ENCODE assay signal across 15 cellular contexts in genomic region chr10:89478739-89479116, GRCh38. TPM values are rescaled to one million over a fixed set of nuclear protein-coding genes. Genes with fewer than 3 reads are reported as not detected.
A peak's percentile ranks its signal among the peaks of the same experiment; 100 is the strongest.
DNase-seq lines count a peak whose midpoint lies in the region; ATAC-seq, FAIRE-seq and TF ChIP-seq lines count a peak whose summit lies in the region.
"Had no signal": no experiment of that assay in that cellular context is flagged by ENCODE, and none has a peak within 500 bp of the region (broad histone marks: within the 10 kb centered on the region; RNA-seq: fewer than 3 reads in every experiment).

No MANE protein-coding gene starts in this region.

- H3K36me3 ChIP-seq in GM23338 (ENCODE audit: insufficient read depth) (no peaks in the 10 kb centered on the region), bronchial epithelial cell (ENCODE audit: control insufficient read depth, insufficient read depth, low read length) (no peaks in the 10 kb centered on the region), HAP-1 (replicated peaks) (no peaks in the 10 kb centered on the region), PC-3 (ENCODE audit: low read depth, low read length) (no peaks in the 10 kb centered on the region)

- no peak for TF ChIP-seq CTCF in GM23338 (conservative IDR thresholded peaks at IDR 0.05; ENCODE audit: low read depth in 2 of 2)
- no peak for TF ChIP-seq CTCF in bronchial epithelial cell (IDR thresholded peaks at IDR 0.05; ENCODE audit: insufficient read depth, low read length, severe bottlenecking)
- no peak for TF ChIP-seq CTCF in PC-3 (conservative IDR thresholded peaks at IDR 0.05; ENCODE audit: low read depth, low read length)

- POLR2A ChIA-PET in PC-3 (lab: Charles Lee; ENCODE audit: unreplicated experiment) = no interaction called here

- H3K9me2 ChIP-seq in GM23338 (ENCODE audit: insufficient read depth) (no peaks in the 10 kb centered on the region), PC-3 (replicated peaks; ENCODE audit: low read length) (no peaks in the 10 kb centered on the region)

- no peak for FAIRE-seq in bronchial epithelial cell (lab: Jason Lieb, UNC)

- no peak overlapping the region; the same call in 1 of the 2 replicates for H3K27ac ChIP-seq in GM23338 (ENCODE audit: low read depth)
- no peak overlapping the region for H3K27ac ChIP-seq in PC-3 (ENCODE audit: low read length)
- H3K27ac ChIP-seq: KMS-11 had no signal

- H3K9me3 ChIP-seq in HAP-1 (no peaks in the 10 kb centered on the region), PC-3 (ENCODE audit: low read length) (no peaks in the 10 kb centered on the region)

- intact Hi-C loops in PC-3 (cut with micrococcal nuclease) = no loop called here

- H3K36me3 Mint-ChIP-seq in GM23338 (ENCODE audit: low read depth) = no peaks in the 10 kb centered on the region
- no peaks in the 10 kb centered on the region for H3K36me3 Mint-ChIP-seq in effector memory CD8-positive, alpha-beta T cell (ENCODE audit: insufficient read depth)
- H3K36me3 Mint-ChIP-seq: activated naive CD8-positive, alpha-beta T cell treated with anti-CD3 and anti-CD28 coated beads for 36 hours; CD14-positive monocyte; natural killer cell had no signal

- H3K27me3 ChIP-seq in GM23338 (ENCODE audit: insufficient read depth) = no peaks in the 10 kb centered on the region
- no peaks in the 10 kb centered on the region for H3K27me3 ChIP-seq in bronchial epithelial cell (ENCODE audit: control insufficient read depth, insufficient read depth, low read length)
- no peaks in the 10 kb centered on the region for H3K27me3 ChIP-seq in HAP-1 (ENCODE audit: low read depth)
- H3K27me3 ChIP-seq in PC-3 (ENCODE audit: low read length) = no peaks in the 10 kb centered on the region

- 0 out of 2 replicates have a peak overlapping the region, but pooled peaks have one; percentile 2 for H2AFZ ChIP-seq in GM23338
- H2AFZ ChIP-seq in PC-3 (ENCODE audit: low read length) = no peak overlapping the region

- H3K4me3 Mint-ChIP-seq in GM23338 = no peak overlapping the region
- H3K4me3 Mint-ChIP-seq in effector memory CD8-positive, alpha-beta T cell = no peak overlapping the region
- H3K4me3 Mint-ChIP-seq: activated naive CD8-positive, alpha-beta T cell treated with anti-CD3 and anti-CD28 coated beads for 36 hours; CD14-positive monocyte; natural killer cell had no signal

- H3K4me1 Mint-ChIP-seq in GM23338 = peaks cover 27% of the 10 kb centered on the region
- H3K4me1 Mint-ChIP-seq in effector memory CD8-positive, alpha-beta T cell (ENCODE audit: low read depth in 2 of 2) = no peaks in the 10 kb centered on the region
- H3K4me1 Mint-ChIP-seq: activated naive CD8-positive, alpha-beta T cell treated with anti-CD3 and anti-CD28 coated beads for 36 hours; natural killer cell had no signal

- H3K4me2 ChIP-seq in GM23338 = no peak overlapping the region
- no peak overlapping the region for H3K4me2 ChIP-seq in PC-3 (ENCODE audit: low read length)
- H3K4me2 ChIP-seq: KMS-11 had no signal

- H3K4me3 ChIP-seq in GM23338 (no peak overlapping the region), bronchial epithelial cell (ENCODE audit: low read depth, low read length) (no peak overlapping the region), HAP-1 (no peak overlapping the region), PC-3 (ENCODE audit: low read length) (no peak overlapping the region)

- H3K27ac Mint-ChIP-seq in GM23338 = no peak overlapping the region
- no peak overlapping the region for H3K27ac Mint-ChIP-seq in effector memory CD8-positive, alpha-beta T cell
- H3K27ac Mint-ChIP-seq: activated naive CD8-positive, alpha-beta T cell treated with anti-CD3 and anti-CD28 coated beads for 36 hours; natural killer cell had no signal

- DNase-seq in GM23338 (ENCODE audit: low spot score) (no peak), bronchial epithelial cell (ENCODE audit: low read depth) (peak; percentile 11), iris pigment epithelial cell (ENCODE audit: low read depth) (peak; percentile 77), stromal cell of bone marrow (ENCODE audit: low read depth) (peak; percentile 72), DMS79 treated with DMSO at 0.1 percent for 48 hours (lab: John Stamatoyannopoulos, UW) (no peak), HAP-1 (ENCODE audit: low spot score in 2 of 2) (no peak), PC-3 (no peak)
- no peak for DNase-seq in effector memory CD8-positive, alpha-beta T cell
- DNase-seq: activated naive CD8-positive, alpha-beta T cell treated with anti-CD3 and anti-CD28 coated beads for 36 hours; natural killer cell; NCI-H2107; stimulated activated CD4-positive, alpha-beta T cell treated with anti-CD3 and anti-CD28 coated beads, Interleukin-2, amount 100 ng/mL, for 48 hours had no signal

- H4K20me1 ChIP-seq in GM23338 (replicated peaks; ENCODE audit: insufficient read depth) (no peaks in the 10 kb centered on the region), PC-3 (ENCODE audit: low read length) (no peaks in the 10 kb centered on the region)

- no peaks in the 10 kb centered on the region for H3F3A ChIP-seq in GM23338 (replicated peaks; ENCODE audit: low read depth)
- H3F3A ChIP-seq in PC-3 (ENCODE audit: low read length, unreplicated experiment) = no peaks in the 10 kb centered on the region

- no peak for ATAC-seq in GM23338
- no peak for ATAC-seq in effector memory CD8-positive, alpha-beta T cell (replicated peaks)
- ATAC-seq in PC-3 = no peak
- ATAC-seq: natural killer cell, Panc1 had no signal

- no peaks in the 10 kb centered on the region; the same call in 2 of the 3 replicates for H3K9me3 Mint-ChIP-seq in GM23338
- H3K9me3 Mint-ChIP-seq in effector memory CD8-positive, alpha-beta T cell = no peaks in the 10 kb centered on the region
- H3K9me3 Mint-ChIP-seq: activated naive CD8-positive, alpha-beta T cell treated with anti-CD3 and anti-CD28 coated beads for 36 hours; natural killer cell had no signal

- in situ Hi-C loops in HAP-1 (cut with MboI; ENCODE audit: low sequenced_read_pairs) = no loop called here

- no TSS peak for BruUV-seq in PC-3 (replicated peaks; lab: Mats Ljungman, UMichigan)

- H3K4me1 ChIP-seq in GM23338 (ENCODE audit: insufficient read depth) = 0 out of 2 replicates have a peak, but pooled peaks cover 4% of the 10 kb centered on the region
- peaks cover 19% of the 10 kb centered on the region for H3K4me1 ChIP-seq in HAP-1
- peaks cover 11% of the 10 kb centered on the region for H3K4me1 ChIP-seq in PC-3 (ENCODE audit: insufficient read depth, low read length)

- CTCF ChIA-PET in PC-3 (lab: Charles Lee) = no interaction called here

- no peaks in the 10 kb centered on the region for H3K27me3 Mint-ChIP-seq in GM23338 (ENCODE audit: insufficient read depth, low read depth, poor library complexity)
- peaks cover 36 to 53% of the 10 kb centered on the region in 2 donors for H3K27me3 Mint-ChIP-seq in effector memory CD8-positive, alpha-beta T cell

- no peak overlapping the region for H3K9ac ChIP-seq in PC-3 (ENCODE audit: low read length)
- H3K9ac ChIP-seq: KMS-11 had no signal

- H3K79me2 ChIP-seq in GM23338 (replicated peaks; ENCODE audit: insufficient read depth) (no peaks in the 10 kb centered on the region), PC-3 (ENCODE audit: low read length) (no peaks in the 10 kb centered on the region)

TF ChIP-seq in GM23338, 12 proteins besides CTCF, POLR2A, EP300 and RAD21:
- TF ChIP-seq POLR2AphosphoS5 (IDR thresholded peaks at IDR 0.05; ENCODE audit: low read depth) = no peak
- no peak for TF ChIP-seq REST (IDR thresholded peaks at IDR 0.05; ENCODE audit: unreplicated experiment)
- TF ChIP-seq ETS1 (IDR thresholded peaks at IDR 0.05) = no peak
- no peak for TF ChIP-seq ZNF114 (CRISPR knock-in tag; IDR thresholded peaks at IDR 0.05)

RNA-seq across cellular contexts. Expression of gene SLC16A12, which starts 56.7 kb away (rescaled TPM):
- total RNA-seq in GM23338 (2014; rRNA removed; shearing (Covaris generic)) = 1.3 and 2.0 TPM in 2 replicates
- 0.84 and 0.89 TPM in 2 replicates for polyA plus RNA-seq in GM23338 (2016; fragmentation: Nextera tagmentation; extraction: Ambion mirVana)
- not detected in 2 replicates for total RNA-seq in bronchial epithelial cell
- total RNA-seq in PC-3 (2014; rRNA removed) = not detected in 2 replicates
- total RNA-seq: activated naive CD8-positive, alpha-beta T cell treated with anti-CD3 and anti-CD28 coated beads for 36 hours; natural killer cell had no signal

Comparison
In these comparisons a context has a peak if more than half of its experiments do, and no peak if none do; other contexts are left out.
1. DNase-seq: peak in bronchial epithelial cell (single experiment), iris pigment epithelial cell (single experiment) and stromal cell of bone marrow (single experiment); none in GM23338 (single experiment), DMS79 treated with DMSO at 0.1 percent for 48 hours (single experiment), HAP-1 (0 of 2), effector memory CD8-positive, alpha-beta T cell (0 of 3) and PC-3 (single experiment).